ENCODE assay signal across 8 cellular contexts in the genomic region with DNA sequence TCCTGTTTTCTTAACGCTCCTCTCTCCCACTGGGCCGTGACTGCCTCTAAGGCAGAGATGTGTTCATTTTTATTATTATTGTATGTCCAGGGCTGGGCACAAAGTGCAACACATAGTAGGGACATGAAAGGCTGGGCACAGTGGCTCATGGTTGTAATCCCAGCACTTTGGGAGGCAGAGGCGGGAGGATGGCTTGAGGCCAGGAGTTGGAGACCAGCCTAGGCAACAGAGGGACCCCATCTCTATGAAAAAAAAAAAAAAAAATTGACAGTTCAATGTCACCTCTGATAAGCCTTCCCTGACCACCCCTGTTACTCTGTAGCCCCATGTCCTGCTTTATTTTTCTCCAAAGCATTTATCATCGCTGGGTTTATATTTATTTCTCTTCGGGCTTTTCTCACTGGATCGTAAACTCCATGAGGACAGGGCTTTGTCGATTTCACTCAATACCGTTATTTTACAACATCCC. TPM values are rescaled to one million over a fixed set of nuclear protein-coding genes. Genes with fewer than 3 reads are reported as not detected.
DNase-seq lines count a peak whose midpoint lies in the region; ATAC-seq, FAIRE-seq and TF ChIP-seq lines count a peak whose summit lies in the region.

No MANE protein-coding gene starts in this region.

- H3K27ac Mint-ChIP-seq in Calu3 (ENCODE audit: unreplicated experiment): peak overlapping the region; percentile 85

- TF ChIP-seq POLR2A in Peyer's patch (IDR thresholded peaks at IDR 0.05) (no peak), lower leg skin (IDR thresholded peaks at IDR 0.05) (no peak)

- H3K27me3 ChIP-seq in Peyer's patch (no peaks in the 10 kb centered on the region), endocrine pancreas (ENCODE audit: control insufficient read depth, insufficient read depth, low read length) (no peaks in the 10 kb centered on the region)

- ATAC-seq in HG02840 (IDR thresholded peaks at IDR 0.05; ENCODE audit: low FRiP score, unreplicated experiment) (no peak), HG02678 (IDR thresholded peaks at IDR 0.05; ENCODE audit: unreplicated experiment) (no peak)

- peak overlapping the region; percentile 95 for H3K4me3 Mint-ChIP-seq in Calu3 (ENCODE audit: low read depth, unreplicated experiment)

- H3K9me3 Mint-ChIP-seq in Calu3 (ENCODE audit: low read depth, unreplicated experiment): peaks cover 3% of the 10 kb centered on the region

- TF ChIP-seq CTCF in Calu3 (IDR thresholded peaks at IDR 0.05; ENCODE audit: unreplicated experiment) (no peak), Peyer's patch (IDR thresholded peaks at IDR 0.05) (no peak), lower leg skin (IDR thresholded peaks at IDR 0.05) (no peak)

- peaks cover 35% of the 10 kb centered on the region for H3K4me1 Mint-ChIP-seq in Calu3 (ENCODE audit: low read depth, unreplicated experiment)

- FAIRE-seq in frontal cortex (lab: Jason Lieb, UNC): no peak

- peak overlapping the region in 3 of 4 donors; percentile 87 to 92 (median 90) for H3K27ac ChIP-seq in Peyer's patch

- peaks cover 48% of the 10 kb centered on the region for H3K36me3 Mint-ChIP-seq in Calu3 (ENCODE audit: insufficient read depth, unreplicated experiment)

- H3K4me3 ChIP-seq in Peyer's patch (peak overlapping the region; percentile 71 to 95 (median 77)), endocrine pancreas (ENCODE audit: control insufficient read depth, insufficient read depth, low read length) (peak overlapping the region; percentile 14), lower leg skin (ENCODE audit: low read depth, poor library complexity, severe bottlenecking) (no peak overlapping the region)

- H3K9ac ChIP-seq in endocrine pancreas (ENCODE audit: control insufficient read depth, insufficient read depth, low read length): no peak overlapping the region

- peaks cover 0 to 18% (median 4%) of the 10 kb centered on the region in 4 donors for H3K4me1 ChIP-seq in Peyer's patch
- no peaks in the 10 kb centered on the region for H3K4me1 ChIP-seq in endocrine pancreas (ENCODE audit: control insufficient read depth, insufficient read depth, low read length)

- CTCF ChIA-PET in Calu3 (lab: Charles Lee): interaction anchor here (0.5 to 2.4 kb wide), 3 partner anchors 17 to 219 kb away, joined by 3 to 7 read pairs (median 5); partner anchors contain the start of genes DHX34 and ZC3H4

- H3K9me3 ChIP-seq in Peyer's patch (no peaks in the 10 kb centered on the region), endocrine pancreas (ENCODE audit: control insufficient read depth, low read length) (no peaks in the 10 kb centered on the region)

- no peak for DNase-seq in Calu3
- DNase-seq in Peyer's patch: no peak
- DNase-seq in posterior vena cava (ENCODE audit: low spot score): peak; percentile 46
- no peak for DNase-seq in lower leg skin (ENCODE audit: low spot score in 2 of 2)
- no peak for DNase-seq in frontal cortex (ENCODE audit: low spot score in 2 of 2)

- intact Hi-C loops in Calu3 (cut with micrococcal nuclease; ENCODE audit: unreplicated experiment) (no loop called here), posterior vena cava (cut with DNase I) (no loop called here), lower leg skin (cut with DNase I; ENCODE audit: low total_unique reads) (no loop called here)

- BruUV-seq in Calu3 (replicated peaks; lab: Mats Ljungman, UMichigan): no TSS peak

- WGBS in lower leg skin, 2 donors: 65 to 69% methylated on average over 8 of the region's 8 CpGs

- H3K36me3 ChIP-seq in Peyer's patch: no peaks in the 10 kb centered on the region
- H3K36me3 ChIP-seq in endocrine pancreas (ENCODE audit: control insufficient read depth, insufficient read depth, low read length): no peaks in the 10 kb centered on the region

- no peaks in the 10 kb centered on the region for H3K27me3 Mint-ChIP-seq in Calu3 (ENCODE audit: unreplicated experiment)

RNA-seq across cellular contexts. Expression of gene SAE1, which starts 0.5 kb away (rescaled TPM):
- total RNA-seq in Calu3 (2022) (169 and 174 TPM in 2 replicates), Peyer's patch (10 to 100 TPM; 35.9 to 73.4 (median 40.3) TPM), posterior vena cava (10 to 100 TPM; 55.9 to 57.4 TPM), lower leg skin (10 to 100 TPM; 38.8 to 56.1 (median 44.2) TPM), frontal cortex (96.2 TPM)

RNA-seq across cellular contexts. Expression of gene ZC3H4, which starts 16.6 kb away (rescaled TPM):
- total RNA-seq in Calu3 (2022) (73.0 and 85.2 TPM in 2 replicates), Peyer's patch (10 to 100 TPM; 24.7 to 61.9 (median 42.4) TPM), posterior vena cava (10 to 100 TPM; 33.6 to 39.5 TPM), lower leg skin (10 to 100 TPM; 21.8 to 29.5 (median 27.6) TPM), frontal cortex (11.4 TPM)
